In genomic region chr17:82000803-82001649, GRCh38 we compare ENCODE assay signal across 1 cellular context.
A peak's percentile ranks its signal among the peaks of the same experiment; 100 is the strongest.
TF ChIP-seq lines count a peak whose summit lies in the region.

No MANE protein-coding gene starts in this region.

TF ChIP-seq in HepG2, 621 proteins besides CTCF, POLR2A, EP300 and RAD21 (continued from another document and continues in another):
- TF ChIP-seq, protein P1, sequence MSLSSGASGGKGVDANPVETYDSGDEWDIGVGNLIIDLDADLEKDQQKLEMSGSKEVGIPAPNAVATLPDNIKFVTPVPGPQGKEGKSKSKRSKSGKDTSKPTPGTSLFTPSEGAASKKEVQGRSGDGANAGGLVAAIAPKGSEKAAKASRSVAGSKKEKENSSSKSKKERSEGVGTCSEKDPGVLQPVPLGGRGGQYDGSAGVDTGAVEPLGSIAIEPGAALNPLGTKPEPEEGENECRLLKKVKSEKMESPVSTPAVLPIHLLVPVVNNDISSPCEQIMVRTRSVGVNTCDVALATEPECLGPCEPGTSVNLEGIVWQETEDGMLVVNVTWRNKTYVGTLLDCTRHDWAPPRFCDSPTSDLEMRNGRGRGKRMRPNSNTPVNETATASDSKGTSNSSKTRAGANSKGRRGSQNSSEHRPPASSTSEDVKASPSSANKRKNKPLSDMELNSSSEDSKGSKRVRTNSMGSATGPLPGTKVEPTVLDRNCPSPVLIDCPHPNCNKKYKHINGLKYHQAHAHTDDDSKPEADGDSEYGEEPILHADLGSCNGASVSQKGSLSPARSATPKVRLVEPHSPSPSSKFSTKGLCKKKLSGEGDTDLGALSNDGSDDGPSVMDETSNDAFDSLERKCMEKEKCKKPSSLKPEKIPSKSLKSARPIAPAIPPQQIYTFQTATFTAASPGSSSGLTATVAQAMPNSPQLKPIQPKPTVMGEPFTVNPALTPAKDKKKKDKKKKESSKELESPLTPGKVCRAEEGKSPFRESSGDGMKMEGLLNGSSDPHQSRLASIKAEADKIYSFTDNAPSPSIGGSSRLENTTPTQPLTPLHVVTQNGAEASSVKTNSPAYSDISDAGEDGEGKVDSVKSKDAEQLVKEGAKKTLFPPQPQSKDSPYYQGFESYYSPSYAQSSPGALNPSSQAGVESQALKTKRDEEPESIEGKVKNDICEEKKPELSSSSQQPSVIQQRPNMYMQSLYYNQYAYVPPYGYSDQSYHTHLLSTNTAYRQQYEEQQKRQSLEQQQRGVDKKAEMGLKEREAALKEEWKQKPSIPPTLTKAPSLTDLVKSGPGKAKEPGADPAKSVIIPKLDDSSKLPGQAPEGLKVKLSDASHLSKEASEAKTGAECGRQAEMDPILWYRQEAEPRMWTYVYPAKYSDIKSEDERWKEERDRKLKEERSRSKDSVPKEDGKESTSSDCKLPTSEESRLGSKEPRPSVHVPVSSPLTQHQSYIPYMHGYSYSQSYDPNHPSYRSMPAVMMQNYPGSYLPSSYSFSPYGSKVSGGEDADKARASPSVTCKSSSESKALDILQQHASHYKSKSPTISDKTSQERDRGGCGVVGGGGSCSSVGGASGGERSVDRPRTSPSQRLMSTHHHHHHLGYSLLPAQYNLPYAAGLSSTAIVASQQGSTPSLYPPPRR (CRISPR knock-in tag; IDR thresholded peaks at IDR 0.05; ENCODE audit: borderline replicate concordance): peak; percentile 91
- TF ChIP-seq ZNF883 (CRISPR knock-in tag; IDR thresholded peaks at IDR 0.05; ENCODE audit: not compliant biosample characterization) (peak; percentile 29), PREB (CRISPR knock-in tag; IDR thresholded peaks at IDR 0.05) (no peak), HMG20B (CRISPR knock-in tag; conservative IDR thresholded peaks at IDR 0.05) (peak; percentile 90), SYNCRIP (IDR thresholded peaks at IDR 0.05; ENCODE audit: insufficient read depth, low read depth, low read length) (no peak), IRX3 (CRISPR knock-in tag; IDR thresholded peaks at IDR 0.05; ENCODE audit: borderline replicate concordance, low read depth) (no peak; the same call in 1 of the 2 replicates), ZNF713 (CRISPR knock-in tag; IDR thresholded peaks at IDR 0.05) (0 out of 2 replicates have a peak, but pooled peaks have one; percentile 90), YEATS2 (CRISPR knock-in tag; IDR thresholded peaks at IDR 0.05; ENCODE audit: borderline replicate concordance) (peak; percentile 77; the same call in 1 of the 2 replicates), NFKBIZ (CRISPR knock-in tag; IDR thresholded peaks at IDR 0.05) (peak; percentile 98), MXD4 (CRISPR knock-in tag; IDR thresholded peaks at IDR 0.05) (peak; percentile 63; the same call in 1 of the 2 replicates), ZBTB25 (CRISPR knock-in tag; IDR thresholded peaks at IDR 0.05) (peak; percentile 90), IKZF1 (IDR thresholded peaks at IDR 0.05) (no peak), POLR2AphosphoS5 (IDR thresholded peaks at IDR 0.05; ENCODE audit: low read depth, low read length) (peak; percentile 63), HNRNPUL1 (IDR thresholded peaks at IDR 0.05; ENCODE audit: low read depth, low read length) (peak; percentile 94), DNMT1 (CRISPR knock-in tag; IDR thresholded peaks at IDR 0.05) (no peak; the same call in 1 of the 2 replicates), SMAD9 (CRISPR knock-in tag; IDR thresholded peaks at IDR 0.05) (no peak), ZNF33A (CRISPR knock-in tag; IDR thresholded peaks at IDR 0.05; ENCODE audit: borderline replicate concordance) (no peak), ZNF792 (CRISPR knock-in tag; IDR thresholded peaks at IDR 0.05) (peak; percentile 91), CREB1 (IDR thresholded peaks at IDR 0.05) (no peak), CREB1 (CRISPR knock-in tag; IDR thresholded peaks at IDR 0.05) (no peak), ZNF639 (CRISPR knock-in tag; conservative IDR thresholded peaks at IDR 0.05) (peak; percentile 83; the same call in 1 of the 2 replicates), MAFF (IDR thresholded peaks at IDR 0.05; ENCODE audit: low read depth, low read length) (no peak), WIZ (CRISPR knock-in tag; IDR thresholded peaks at IDR 0.05) (no peak), ZNF550 (CRISPR knock-in tag; IDR thresholded peaks at IDR 0.05; ENCODE audit: borderline replicate concordance) (no peak), TAF15 (IDR thresholded peaks at IDR 0.05; ENCODE audit: low read depth, low read length, poor library complexity, severe bottlenecking) (peak; percentile 97), FOSL1 (CRISPR knock-in tag; IDR thresholded peaks at IDR 0.05; ENCODE audit: borderline replicate concordance) (0 out of 2 replicates have a peak, but pooled peaks have one; percentile 47), MIXL1 (CRISPR knock-in tag; IDR thresholded peaks at IDR 0.05) (peak; percentile 91), JUN (CRISPR knock-in tag; IDR thresholded peaks at IDR 0.05) (no peak; the same call in 1 of the 2 replicates), KDM5B (CRISPR knock-in tag; IDR thresholded peaks at IDR 0.05; ENCODE audit: borderline replicate concordance) (peak; percentile 85), ZNF704 (CRISPR knock-in tag; IDR thresholded peaks at IDR 0.05; ENCODE audit: borderline replicate concordance) (peak; percentile 56), ZNF549 (CRISPR knock-in tag; IDR thresholded peaks at IDR 0.05) (peak; percentile 91), ZNF235 (CRISPR knock-in tag; IDR thresholded peaks at IDR 0.05; ENCODE audit: borderline replicate concordance) (no peak), SMARCE1 (IDR thresholded peaks at IDR 0.05; ENCODE audit: borderline replicate concordance) (no peak), ZNF224 (CRISPR knock-in tag; IDR thresholded peaks at IDR 0.05) (no peak), ZNF44 (CRISPR knock-in tag; IDR thresholded peaks at IDR 0.05) (no peak), ZNF780A (CRISPR knock-in tag; IDR thresholded peaks at IDR 0.05) (0 out of 2 replicates have a peak, but pooled peaks have one; percentile 77), ELF1 (CRISPR knock-in tag; IDR thresholded peaks at IDR 0.05) (peak; percentile 82)
- TF ChIP-seq, protein P2, sequence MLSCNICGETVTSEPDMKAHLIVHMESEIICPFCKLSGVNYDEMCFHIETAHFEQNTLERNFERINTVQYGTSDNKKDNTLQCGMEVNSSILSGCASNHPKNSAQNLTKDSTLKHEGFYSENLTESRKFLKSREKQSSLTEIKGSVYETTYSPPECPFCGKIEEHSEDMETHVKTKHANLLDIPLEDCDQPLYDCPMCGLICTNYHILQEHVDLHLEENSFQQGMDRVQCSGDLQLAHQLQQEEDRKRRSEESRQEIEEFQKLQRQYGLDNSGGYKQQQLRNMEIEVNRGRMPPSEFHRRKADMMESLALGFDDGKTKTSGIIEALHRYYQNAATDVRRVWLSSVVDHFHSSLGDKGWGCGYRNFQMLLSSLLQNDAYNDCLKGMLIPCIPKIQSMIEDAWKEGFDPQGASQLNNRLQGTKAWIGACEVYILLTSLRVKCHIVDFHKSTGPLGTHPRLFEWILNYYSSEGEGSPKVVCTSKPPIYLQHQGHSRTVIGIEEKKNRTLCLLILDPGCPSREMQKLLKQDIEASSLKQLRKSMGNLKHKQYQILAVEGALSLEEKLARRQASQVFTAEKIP (CRISPR knock-in tag; IDR thresholded peaks at IDR 0.05; ENCODE audit: borderline replicate concordance): no peak
- TF ChIP-seq, protein P3, sequence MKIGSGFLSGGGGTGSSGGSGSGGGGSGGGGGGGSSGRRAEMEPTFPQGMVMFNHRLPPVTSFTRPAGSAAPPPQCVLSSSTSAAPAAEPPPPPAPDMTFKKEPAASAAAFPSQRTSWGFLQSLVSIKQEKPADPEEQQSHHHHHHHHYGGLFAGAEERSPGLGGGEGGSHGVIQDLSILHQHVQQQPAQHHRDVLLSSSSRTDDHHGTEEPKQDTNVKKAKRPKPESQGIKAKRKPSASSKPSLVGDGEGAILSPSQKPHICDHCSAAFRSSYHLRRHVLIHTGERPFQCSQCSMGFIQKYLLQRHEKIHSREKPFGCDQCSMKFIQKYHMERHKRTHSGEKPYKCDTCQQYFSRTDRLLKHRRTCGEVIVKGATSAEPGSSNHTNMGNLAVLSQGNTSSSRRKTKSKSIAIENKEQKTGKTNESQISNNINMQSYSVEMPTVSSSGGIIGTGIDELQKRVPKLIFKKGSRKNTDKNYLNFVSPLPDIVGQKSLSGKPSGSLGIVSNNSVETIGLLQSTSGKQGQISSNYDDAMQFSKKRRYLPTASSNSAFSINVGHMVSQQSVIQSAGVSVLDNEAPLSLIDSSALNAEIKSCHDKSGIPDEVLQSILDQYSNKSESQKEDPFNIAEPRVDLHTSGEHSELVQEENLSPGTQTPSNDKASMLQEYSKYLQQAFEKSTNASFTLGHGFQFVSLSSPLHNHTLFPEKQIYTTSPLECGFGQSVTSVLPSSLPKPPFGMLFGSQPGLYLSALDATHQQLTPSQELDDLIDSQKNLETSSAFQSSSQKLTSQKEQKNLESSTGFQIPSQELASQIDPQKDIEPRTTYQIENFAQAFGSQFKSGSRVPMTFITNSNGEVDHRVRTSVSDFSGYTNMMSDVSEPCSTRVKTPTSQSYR (CRISPR knock-in tag; IDR thresholded peaks at IDR 0.05; ENCODE audit: borderline replicate concordance): peak; percentile 93
- TF ChIP-seq, protein P4, sequence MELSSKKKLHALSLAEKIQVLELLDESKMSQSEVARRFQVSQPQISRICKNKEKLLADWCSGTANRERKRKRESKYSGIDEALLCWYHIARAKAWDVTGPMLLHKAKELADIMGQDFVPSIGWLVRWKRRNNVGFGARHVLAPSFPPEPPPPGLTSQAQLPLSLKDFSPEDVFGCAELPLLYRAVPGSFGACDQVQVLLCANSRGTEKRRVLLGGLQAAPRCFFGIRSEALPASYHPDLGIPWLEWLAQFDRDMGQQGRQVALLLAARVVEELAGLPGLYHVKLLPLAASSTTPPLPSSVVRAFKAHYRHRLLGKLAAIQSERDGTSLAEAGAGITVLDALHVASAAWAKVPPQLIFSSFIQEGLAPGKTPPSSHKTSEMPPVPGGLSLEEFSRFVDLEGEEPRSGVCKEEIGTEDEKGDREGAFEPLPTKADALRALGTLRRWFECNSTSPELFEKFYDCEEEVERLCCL (CRISPR knock-in tag; IDR thresholded peaks at IDR 0.05; ENCODE audit: borderline replicate concordance): no peak
- TF ChIP-seq, protein P5, sequence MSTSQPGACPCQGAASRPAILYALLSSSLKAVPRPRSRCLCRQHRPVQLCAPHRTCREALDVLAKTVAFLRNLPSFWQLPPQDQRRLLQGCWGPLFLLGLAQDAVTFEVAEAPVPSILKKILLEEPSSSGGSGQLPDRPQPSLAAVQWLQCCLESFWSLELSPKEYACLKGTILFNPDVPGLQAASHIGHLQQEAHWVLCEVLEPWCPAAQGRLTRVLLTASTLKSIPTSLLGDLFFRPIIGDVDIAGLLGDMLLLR (CRISPR knock-in tag; IDR thresholded peaks at IDR 0.05): peak; percentile 64; the same call in 1 of the 2 replicates
- TF ChIP-seq, protein P6, sequence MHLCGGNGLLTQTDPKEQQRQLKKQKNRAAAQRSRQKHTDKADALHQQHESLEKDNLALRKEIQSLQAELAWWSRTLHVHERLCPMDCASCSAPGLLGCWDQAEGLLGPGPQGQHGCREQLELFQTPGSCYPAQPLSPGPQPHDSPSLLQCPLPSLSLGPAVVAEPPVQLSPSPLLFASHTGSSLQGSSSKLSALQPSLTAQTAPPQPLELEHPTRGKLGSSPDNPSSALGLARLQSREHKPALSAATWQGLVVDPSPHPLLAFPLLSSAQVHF (CRISPR knock-in tag; IDR thresholded peaks at IDR 0.05): 0 out of 2 replicates have a peak, but pooled peaks have one; percentile 69
- TF ChIP-seq, protein P7, sequence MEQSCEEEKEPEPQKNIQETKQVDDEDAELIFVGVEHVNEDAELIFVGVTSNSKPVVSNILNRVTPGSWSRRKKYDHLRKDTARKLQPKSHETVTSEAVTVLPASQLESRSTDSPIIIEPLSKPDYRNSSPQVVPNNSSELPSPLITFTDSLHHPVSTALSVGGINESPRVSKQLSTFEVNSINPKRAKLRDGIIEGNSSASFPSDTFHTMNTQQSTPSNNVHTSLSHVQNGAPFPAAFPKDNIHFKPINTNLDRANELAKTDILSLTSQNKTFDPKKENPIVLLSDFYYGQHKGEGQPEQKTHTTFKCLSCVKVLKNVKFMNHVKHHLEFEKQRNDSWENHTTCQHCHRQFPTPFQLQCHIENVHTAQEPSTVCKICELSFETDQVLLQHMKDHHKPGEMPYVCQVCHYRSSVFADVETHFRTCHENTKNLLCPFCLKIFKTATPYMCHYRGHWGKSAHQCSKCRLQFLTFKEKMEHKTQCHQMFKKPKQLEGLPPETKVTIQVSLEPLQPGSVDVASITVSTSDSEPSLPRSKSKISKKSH (CRISPR knock-in tag; IDR thresholded peaks at IDR 0.05; ENCODE audit: borderline replicate concordance): peak; percentile 57; the same call in 1 of the 2 replicates
